Comparison of ENCODE assay signal across 9 cellular contexts in genomic region chr12:85036736-85037135, GRCh38. TPM values are rescaled to one million over a fixed set of nuclear protein-coding genes. Genes with fewer than 3 reads are reported as not detected.
DNase-seq lines count a peak whose midpoint lies in the region; ATAC-seq and TF ChIP-seq lines count a peak whose summit lies in the region.
"Had no signal": no experiment of that assay in that cellular context is flagged by ENCODE, and none has a peak within 500 bp of the region (broad histone marks: within the 10 kb centered on the region; RNA-seq: fewer than 3 reads in every experiment).

No MANE protein-coding gene starts in this region.

- H3F3A ChIP-seq in neural progenitor cell (ENCODE audit: low read depth) = peaks cover 11% of the 10 kb centered on the region

- peaks cover 0 to 5% (median 2%) of the 10 kb centered on the region in 5 donors for H3K9me3 Mint-ChIP-seq in CD8-positive, alpha-beta memory T cell
- H3K9me3 Mint-ChIP-seq in neural progenitor cell = no peaks in the 10 kb centered on the region

- H3K4me1 Mint-ChIP-seq in CD8-positive, alpha-beta memory T cell = peaks cover 3 to 7% (median 4%) of the 10 kb centered on the region in 3 donors
- H3K4me1 Mint-ChIP-seq in neural progenitor cell = peaks cover 7% of the 10 kb centered on the region

- no peak overlapping the region for H3K27ac ChIP-seq in CD8-positive, alpha-beta memory T cell (ENCODE audit: low read depth, low read length)
- H3K27ac ChIP-seq in neural progenitor cell = peak overlapping the region; percentile 59

- no peaks in the 10 kb centered on the region for H3K9me3 ChIP-seq in CD8-positive, alpha-beta memory T cell (ENCODE audit: low read length)
- H3K9me3 ChIP-seq in neural progenitor cell (ENCODE audit: low read depth) = no peaks in the 10 kb centered on the region

- no peaks in the 10 kb centered on the region for H4K20me1 ChIP-seq in neural progenitor cell (ENCODE audit: low read depth)

- no peaks in the 10 kb centered on the region for H3K4me1 ChIP-seq in CD8-positive, alpha-beta memory T cell (ENCODE audit: insufficient read depth, low read length)
- peaks cover 14% of the 10 kb centered on the region for H3K4me1 ChIP-seq in neural progenitor cell

- TF ChIP-seq CTCF in cardiac fibroblast (IDR thresholded peaks at IDR 0.05; ENCODE audit: low read depth, low read length) = no peak
- no peak for TF ChIP-seq CTCF in neural progenitor cell (IDR thresholded peaks at IDR 0.05)

- CTCF ChIA-PET in CD8-positive, alpha-beta memory T cell (lab: Charles Lee) = no interaction called here

- H3K27ac Mint-ChIP-seq in CD8-positive, alpha-beta memory T cell = no peak overlapping the region
- peak overlapping the region; percentile 97 for H3K27ac Mint-ChIP-seq in neural progenitor cell

- DNase-seq in CD8-positive, alpha-beta memory T cell = no peak
- no peak for DNase-seq in cardiac fibroblast (ENCODE audit: low read depth in 2 of 2)
- no peak for DNase-seq in neural progenitor cell (ENCODE audit: low spot score)
- DNase-seq in MV-4-11 (lab: John Stamatoyannopoulos, UW) = no peak
- no peak for DNase-seq in inferior parietal cortex (ENCODE audit: extremely low spot score)
- DNase-seq in activated effector memory CD4-positive, alpha-beta T cell treated with anti-CD3 and anti-CD28 coated beads, Interleukin-2, amount 50 U/mL, for 16 hours = no peak

- no peaks in the 10 kb centered on the region for H3K79me2 ChIP-seq in neural progenitor cell (ENCODE audit: low read depth)

- ATAC-seq in HG03521 (IDR thresholded peaks at IDR 0.05; ENCODE audit: unreplicated experiment) (peak; percentile 68), GM18861 (IDR thresholded peaks at IDR 0.05; ENCODE audit: unreplicated experiment) (no peak)

- POLR2A ChIA-PET in CD8-positive, alpha-beta memory T cell (lab: Charles Lee) = no interaction called here

- peak overlapping the region; percentile 86 for H3K4me2 ChIP-seq in neural progenitor cell

- no peak overlapping the region for H3K4me3 ChIP-seq in CD8-positive, alpha-beta memory T cell (ENCODE audit: low read length)
- peak overlapping the region; percentile 57 to 75 for H3K4me3 ChIP-seq in cardiac fibroblast (replicated peaks in 1 of 2; ENCODE audit: low read depth in 2 of 2, low read length in 2 of 2)
- H3K4me3 ChIP-seq in neural progenitor cell = peak overlapping the region; percentile 66

- peak overlapping the region; percentile 40 for H3K9ac ChIP-seq in neural progenitor cell

- H3K27me3 Mint-ChIP-seq in CD8-positive, alpha-beta memory T cell = peaks cover 0 to 3% of the 10 kb centered on the region in 2 donors
- H3K27me3 Mint-ChIP-seq in neural progenitor cell (ENCODE audit: insufficient read depth, low read depth) = no peaks in the 10 kb centered on the region

- H3K27me3 ChIP-seq in CD8-positive, alpha-beta memory T cell (ENCODE audit: insufficient read depth, low read length, poor library complexity, severe bottlenecking) = no peaks in the 10 kb centered on the region
- H3K27me3 ChIP-seq in neural progenitor cell = peaks cover 28% of the 10 kb centered on the region

- H3K36me3 ChIP-seq in CD8-positive, alpha-beta memory T cell (ENCODE audit: insufficient read depth, low read length) = no peaks in the 10 kb centered on the region
- H3K36me3 ChIP-seq in neural progenitor cell = no peaks in the 10 kb centered on the region

- peak overlapping the region; percentile 83 for H2AFZ ChIP-seq in neural progenitor cell (replicated peaks)

- peak overlapping the region in 6 of 7 donors; percentile 11 to 68 (median 40) for H3K4me3 Mint-ChIP-seq in CD8-positive, alpha-beta memory T cell
- H3K4me3 Mint-ChIP-seq in neural progenitor cell = peak overlapping the region; percentile 94

- no peaks in the 10 kb centered on the region for H3K36me3 Mint-ChIP-seq in CD8-positive, alpha-beta memory T cell
- no peaks in the 10 kb centered on the region for H3K36me3 Mint-ChIP-seq in neural progenitor cell

RNA-seq across cellular contexts. Expression of gene LRRIQ1, which starts 0.6 kb away (rescaled TPM):
- under 1 TPM in 1 of 2 experiments, not detected in 1; 0.07 TPM for total RNA-seq in CD8-positive, alpha-beta memory T cell
- not detected for polyA plus RNA-seq in CD8-positive, alpha-beta memory T cell
- total RNA-seq in neural progenitor cell (ENCODE audit: low replicate concordance) = 4.7 and 25.5 TPM in 2 replicates

RNA-seq across cellular contexts. Expression of gene TSPAN19, which starts 0.7 kb away (rescaled TPM):
- total RNA-seq in CD8-positive, alpha-beta memory T cell = not detected
- not detected for polyA plus RNA-seq in CD8-positive, alpha-beta memory T cell
- total RNA-seq in neural progenitor cell (ENCODE audit: low replicate concordance) = 4.3 and 5.0 TPM in 2 replicates
- total RNA-seq: mononuclear cell had no signal
